Comparison of ENCODE assay signal across 1 cellular context in the genomic region with DNA sequence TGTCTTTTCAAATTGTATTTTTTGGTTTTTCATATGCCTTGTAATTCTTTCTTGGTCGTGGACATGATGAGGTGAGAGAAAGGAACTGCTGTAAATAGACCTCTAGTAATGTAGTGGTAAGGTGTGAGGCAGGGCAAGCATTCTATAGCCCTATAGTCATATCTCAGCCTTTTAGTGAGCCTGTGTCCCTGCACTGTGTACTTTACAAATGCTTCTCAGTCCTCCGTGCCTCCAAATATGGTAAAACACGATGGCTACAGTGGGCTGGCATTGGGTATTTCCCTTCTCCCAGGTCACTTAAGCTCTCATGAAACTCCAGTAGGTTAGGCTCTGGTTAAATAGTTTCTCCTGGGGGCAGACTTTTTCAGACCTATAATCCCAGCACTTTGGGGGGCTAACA.
TF ChIP-seq lines count a peak whose summit lies in the region.

No MANE protein-coding gene starts in this region.

TF ChIP-seq in GM12878, 131 proteins besides CTCF, POLR2A, EP300 and RAD21:
- TF ChIP-seq SMAD5 (IDR thresholded peaks at IDR 0.05; ENCODE audit: low read depth) (no peak), BMI1 (IDR thresholded peaks at IDR 0.05; ENCODE audit: borderline replicate concordance) (no peak), PAX8 (IDR thresholded peaks at IDR 0.05) (no peak), SUZ12 (IDR thresholded peaks at IDR 0.05; ENCODE audit: unreplicated experiment) (no peak), BCL11A (IDR thresholded peaks at IDR 0.05; ENCODE audit: low read depth, low read length) (no peak), SMAD1 (IDR thresholded peaks at IDR 0.05; ENCODE audit: low read depth, partially characterized antibody) (no peak), SRF (IDR thresholded peaks at IDR 0.05; ENCODE audit: low read depth in 2 of 2, low read length in 2 of 2) (no peak), EGR1 (IDR thresholded peaks at IDR 0.05; ENCODE audit: borderline replicate concordance in 1 of 2, low read depth in 2 of 2, low read length in 2 of 2) (no peak), WRNIP1 (IDR thresholded peaks at IDR 0.05; ENCODE audit: borderline replicate concordance, low read depth, low read length) (no peak), CBFB (IDR thresholded peaks at IDR 0.05; ENCODE audit: low read depth) (no peak), NFXL1 (IDR thresholded peaks at IDR 0.05; ENCODE audit: borderline replicate concordance) (no peak), ESRRA (IDR thresholded peaks at IDR 0.05; ENCODE audit: low read length) (no peak)
- TF ChIP-seq, protein P1, sequence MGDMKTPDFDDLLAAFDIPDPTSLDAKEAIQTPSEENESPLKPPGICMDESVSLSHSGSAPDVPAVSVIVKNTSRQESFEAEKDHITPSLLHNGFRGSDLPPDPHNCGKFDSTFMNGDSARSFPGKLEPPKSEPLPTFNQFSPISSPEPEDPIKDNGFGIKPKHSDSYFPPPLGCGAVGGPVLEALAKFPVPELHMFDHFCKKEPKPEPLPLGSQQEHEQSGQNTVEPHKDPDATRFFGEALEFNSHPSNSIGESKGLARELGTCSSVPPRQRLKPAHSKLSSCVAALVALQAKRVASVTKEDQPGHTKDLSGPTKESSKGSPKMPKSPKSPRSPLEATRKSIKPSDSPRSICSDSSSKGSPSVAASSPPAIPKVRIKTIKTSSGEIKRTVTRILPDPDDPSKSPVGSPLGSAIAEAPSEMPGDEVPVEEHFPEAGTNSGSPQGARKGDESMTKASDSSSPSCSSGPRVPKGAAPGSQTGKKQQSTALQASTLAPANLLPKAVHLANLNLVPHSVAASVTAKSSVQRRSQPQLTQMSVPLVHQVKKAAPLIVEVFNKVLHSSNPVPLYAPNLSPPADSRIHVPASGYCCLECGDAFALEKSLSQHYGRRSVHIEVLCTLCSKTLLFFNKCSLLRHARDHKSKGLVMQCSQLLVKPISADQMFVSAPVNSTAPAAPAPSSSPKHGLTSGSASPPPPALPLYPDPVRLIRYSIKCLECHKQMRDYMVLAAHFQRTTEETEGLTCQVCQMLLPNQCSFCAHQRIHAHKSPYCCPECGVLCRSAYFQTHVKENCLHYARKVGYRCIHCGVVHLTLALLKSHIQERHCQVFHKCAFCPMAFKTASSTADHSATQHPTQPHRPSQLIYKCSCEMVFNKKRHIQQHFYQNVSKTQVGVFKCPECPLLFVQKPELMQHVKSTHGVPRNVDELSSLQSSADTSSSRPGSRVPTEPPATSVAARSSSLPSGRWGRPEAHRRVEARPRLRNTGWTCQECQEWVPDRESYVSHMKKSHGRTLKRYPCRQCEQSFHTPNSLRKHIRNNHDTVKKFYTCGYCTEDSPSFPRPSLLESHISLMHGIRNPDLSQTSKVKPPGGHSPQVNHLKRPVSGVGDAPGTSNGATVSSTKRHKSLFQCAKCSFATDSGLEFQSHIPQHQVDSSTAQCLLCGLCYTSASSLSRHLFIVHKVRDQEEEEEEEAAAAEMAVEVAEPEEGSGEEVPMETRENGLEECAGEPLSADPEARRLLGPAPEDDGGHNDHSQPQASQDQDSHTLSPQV (IDR thresholded peaks at IDR 0.05): no peak
- TF ChIP-seq, protein P2, sequence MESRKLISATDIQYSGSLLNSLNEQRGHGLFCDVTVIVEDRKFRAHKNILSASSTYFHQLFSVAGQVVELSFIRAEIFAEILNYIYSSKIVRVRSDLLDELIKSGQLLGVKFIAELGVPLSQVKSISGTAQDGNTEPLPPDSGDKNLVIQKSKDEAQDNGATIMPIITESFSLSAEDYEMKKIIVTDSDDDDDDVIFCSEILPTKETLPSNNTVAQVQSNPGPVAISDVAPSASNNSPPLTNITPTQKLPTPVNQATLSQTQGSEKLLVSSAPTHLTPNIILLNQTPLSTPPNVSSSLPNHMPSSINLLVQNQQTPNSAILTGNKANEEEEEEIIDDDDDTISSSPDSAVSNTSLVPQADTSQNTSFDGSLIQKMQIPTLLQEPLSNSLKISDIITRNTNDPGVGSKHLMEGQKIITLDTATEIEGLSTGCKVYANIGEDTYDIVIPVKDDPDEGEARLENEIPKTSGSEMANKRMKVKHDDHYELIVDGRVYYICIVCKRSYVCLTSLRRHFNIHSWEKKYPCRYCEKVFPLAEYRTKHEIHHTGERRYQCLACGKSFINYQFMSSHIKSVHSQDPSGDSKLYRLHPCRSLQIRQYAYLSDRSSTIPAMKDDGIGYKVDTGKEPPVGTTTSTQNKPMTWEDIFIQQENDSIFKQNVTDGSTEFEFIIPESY (IDR thresholded peaks at IDR 0.05): no peak
- TF ChIP-seq, protein P3, sequence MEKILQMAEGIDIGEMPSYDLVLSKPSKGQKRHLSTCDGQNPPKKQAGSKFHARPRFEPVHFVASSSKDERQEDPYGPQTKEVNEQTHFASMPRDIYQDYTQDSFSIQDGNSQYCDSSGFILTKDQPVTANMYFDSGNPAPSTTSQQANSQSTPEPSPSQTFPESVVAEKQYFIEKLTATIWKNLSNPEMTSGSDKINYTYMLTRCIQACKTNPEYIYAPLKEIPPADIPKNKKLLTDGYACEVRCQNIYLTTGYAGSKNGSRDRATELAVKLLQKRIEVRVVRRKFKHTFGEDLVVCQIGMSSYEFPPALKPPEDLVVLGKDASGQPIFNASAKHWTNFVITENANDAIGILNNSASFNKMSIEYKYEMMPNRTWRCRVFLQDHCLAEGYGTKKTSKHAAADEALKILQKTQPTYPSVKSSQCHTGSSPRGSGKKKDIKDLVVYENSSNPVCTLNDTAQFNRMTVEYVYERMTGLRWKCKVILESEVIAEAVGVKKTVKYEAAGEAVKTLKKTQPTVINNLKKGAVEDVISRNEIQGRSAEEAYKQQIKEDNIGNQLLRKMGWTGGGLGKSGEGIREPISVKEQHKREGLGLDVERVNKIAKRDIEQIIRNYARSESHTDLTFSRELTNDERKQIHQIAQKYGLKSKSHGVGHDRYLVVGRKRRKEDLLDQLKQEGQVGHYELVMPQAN (conservative IDR thresholded peaks at IDR 0.05): no peak
- TF ChIP-seq, protein P4, sequence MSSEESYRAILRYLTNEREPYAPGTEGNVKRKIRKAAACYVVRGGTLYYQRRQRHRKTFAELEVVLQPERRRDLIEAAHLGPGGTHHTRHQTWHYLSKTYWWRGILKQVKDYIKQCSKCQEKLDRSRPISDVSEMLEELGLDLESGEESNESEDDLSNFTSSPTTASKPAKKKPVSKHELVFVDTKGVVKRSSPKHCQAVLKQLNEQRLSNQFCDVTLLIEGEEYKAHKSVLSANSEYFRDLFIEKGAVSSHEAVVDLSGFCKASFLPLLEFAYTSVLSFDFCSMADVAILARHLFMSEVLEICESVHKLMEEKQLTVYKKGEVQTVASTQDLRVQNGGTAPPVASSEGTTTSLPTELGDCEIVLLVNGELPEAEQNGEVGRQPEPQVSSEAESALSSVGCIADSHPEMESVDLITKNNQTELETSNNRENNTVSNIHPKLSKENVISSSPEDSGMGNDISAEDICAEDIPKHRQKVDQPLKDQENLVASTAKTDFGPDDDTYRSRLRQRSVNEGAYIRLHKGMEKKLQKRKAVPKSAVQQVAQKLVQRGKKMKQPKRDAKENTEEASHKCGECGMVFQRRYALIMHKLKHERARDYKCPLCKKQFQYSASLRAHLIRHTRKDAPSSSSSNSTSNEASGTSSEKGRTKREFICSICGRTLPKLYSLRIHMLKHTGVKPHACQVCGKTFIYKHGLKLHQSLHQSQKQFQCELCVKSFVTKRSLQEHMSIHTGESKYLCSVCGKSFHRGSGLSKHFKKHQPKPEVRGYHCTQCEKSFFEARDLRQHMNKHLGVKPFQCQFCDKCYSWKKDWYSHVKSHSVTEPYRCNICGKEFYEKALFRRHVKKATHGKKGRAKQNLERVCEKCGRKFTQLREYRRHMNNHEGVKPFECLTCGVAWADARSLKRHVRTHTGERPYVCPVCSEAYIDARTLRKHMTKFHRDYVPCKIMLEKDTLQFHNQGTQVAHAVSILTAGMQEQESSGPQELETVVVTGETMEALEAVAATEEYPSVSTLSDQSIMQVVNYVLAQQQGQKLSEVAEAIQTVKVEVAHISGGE (CRISPR knock-in tag; IDR thresholded peaks at IDR 0.05): no peak
